In the genomic region with DNA sequence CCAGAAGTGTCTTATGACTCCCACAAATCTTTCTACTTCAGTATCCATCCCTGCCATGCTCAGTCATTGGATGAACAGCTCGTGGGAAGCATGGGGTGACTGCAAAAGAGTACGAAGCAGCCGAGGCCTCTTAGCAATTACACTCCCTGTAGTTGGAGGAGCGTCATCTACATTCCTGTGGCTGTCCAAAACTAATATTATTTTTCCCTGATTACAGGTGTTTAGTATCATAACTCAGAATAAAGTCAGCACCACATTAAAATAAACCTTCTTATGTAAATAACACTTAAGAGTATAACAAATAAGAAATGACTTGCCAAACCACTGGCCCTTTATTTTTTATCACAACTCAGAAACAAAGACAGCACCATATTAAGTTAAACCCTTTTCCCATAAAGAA, we compare ENCODE assay signal across 15 cellular contexts.
DNase-seq lines count a peak whose midpoint lies in the region; ATAC-seq and TF ChIP-seq lines count a peak whose summit lies in the region.
"Had no signal": no experiment of that assay in that cellular context is flagged by ENCODE, and none has a peak within 500 bp of the region (broad histone marks: within the 10 kb centered on the region; RNA-seq: fewer than 3 reads in every experiment).

No MANE protein-coding gene starts in this region.

- no peak overlapping the region for H3K4me3 ChIP-seq in HEK293 (ENCODE audit: low read depth, low read length)
- no peak overlapping the region for H3K4me3 ChIP-seq in astrocyte of the spinal cord (ENCODE audit: low read depth, low read length)

- no peak for ATAC-seq in GM21367 (IDR thresholded peaks at IDR 0.05; ENCODE audit: unreplicated experiment)

- no peaks in the 10 kb centered on the region for H3K9me3 ChIP-seq in HEK293 (ENCODE audit: control insufficient read depth, insufficient read depth, low read depth, low read length)

- TF ChIP-seq CTCF in HEK293 (tag by site-specific recombination; IDR thresholded peaks at IDR 0.05) (no peak), astrocyte of the spinal cord (IDR thresholded peaks at IDR 0.05; ENCODE audit: low read depth, low read length) (no peak), mesothelial cell of epicardium (IDR thresholded peaks at IDR 0.05; ENCODE audit: unreplicated experiment) (no peak), type B pancreatic cell (conservative IDR thresholded peaks at IDR 0.05) (no peak)

- H3K4me1 Mint-ChIP-seq in mesothelial cell of epicardium = peaks cover 7% of the 10 kb centered on the region
- no peaks in the 10 kb centered on the region for H3K4me1 Mint-ChIP-seq in type B pancreatic cell (ENCODE audit: unreplicated experiment)

- no peaks in the 10 kb centered on the region for H3K36me3 ChIP-seq in HEK293 (ENCODE audit: control insufficient read depth in 2 of 2, insufficient read depth in 1 of 2, low read length in 2 of 2)

- POLR2A ChIA-PET in HEK293 (lab: Yijun Ruan, JAX) = no interaction called here

- intact Hi-C loops in head of caudate nucleus (cut with DNase I) = no loop called here

- H3K4me3 Mint-ChIP-seq in mesothelial cell of epicardium (no peak overlapping the region), type B pancreatic cell (no peak overlapping the region)

- H3K4me1 ChIP-seq in HEK293 (ENCODE audit: control insufficient read depth, insufficient read depth, low read length) = no peaks in the 10 kb centered on the region

- H3K27ac ChIP-seq in HEK293 (ENCODE audit: extremely low read depth, low read depth, low read length) = no peak overlapping the region
- H3K27ac ChIP-seq: C4-2B had no signal

- CTCF ChIA-PET in HEK293 (lab: Yijun Ruan, JAX) = no interaction called here

- H3K27ac Mint-ChIP-seq in mesothelial cell of epicardium (peak overlapping the region; percentile 19), type B pancreatic cell (no peak overlapping the region)

- H3K27me3 Mint-ChIP-seq in mesothelial cell of epicardium (ENCODE audit: low read depth) = no peaks in the 10 kb centered on the region
- peaks cover 2% of the 10 kb centered on the region for H3K27me3 Mint-ChIP-seq in type B pancreatic cell

- H3K36me3 Mint-ChIP-seq in mesothelial cell of epicardium = no peaks in the 10 kb centered on the region
- no peaks in the 10 kb centered on the region for H3K36me3 Mint-ChIP-seq in type B pancreatic cell

- in situ Hi-C loops in astrocyte of the spinal cord (cut with HindIII; ENCODE audit: low sequenced_read_pairs) = no loop called here

- H3K9me3 Mint-ChIP-seq in mesothelial cell of epicardium = peaks cover 10% of the 10 kb centered on the region
- peaks cover 6% of the 10 kb centered on the region for H3K9me3 Mint-ChIP-seq in type B pancreatic cell

- DNase-seq in A172 (ENCODE audit: low spot score) (peak; percentile 14), astrocyte of the spinal cord (ENCODE audit: low read depth, low spot score) (peak; percentile 57), mesothelial cell of epicardium (ENCODE audit: low spot score in 2 of 2, unreplicated experiment in 2 of 2) (no peak), type B pancreatic cell (ENCODE audit: extremely low spot score, unreplicated experiment) (no peak), head of caudate nucleus (no peak), SIG-M5 (lab: John Stamatoyannopoulos, UW) (no peak)
- DNase-seq: DMS 273 treated with DMSO at 0.1 percent for 48 hours, GF-D8, Karpas-422, MV-4-11, NCI-H187 treated with DMSO at 0.1 percent for 48 hours, NCI-H748 treated with DMSO at 0.1 percent for 48 hours had no signal

TF ChIP-seq in HEK293, 187 proteins besides CTCF, POLR2A, EP300 and RAD21:
- TF ChIP-seq FEZF1 (tag by site-specific recombination; IDR thresholded peaks at IDR 0.05) (peak; percentile 37; the same call in 1 of the 2 replicates), ZNF157 (tag by site-specific recombination; IDR thresholded peaks at IDR 0.05) (no peak), WT1 (tag by site-specific recombination; IDR thresholded peaks at IDR 0.05) (peak; percentile 38; the same call in 1 of the 2 replicates)
- TF ChIP-seq, protein P1, sequence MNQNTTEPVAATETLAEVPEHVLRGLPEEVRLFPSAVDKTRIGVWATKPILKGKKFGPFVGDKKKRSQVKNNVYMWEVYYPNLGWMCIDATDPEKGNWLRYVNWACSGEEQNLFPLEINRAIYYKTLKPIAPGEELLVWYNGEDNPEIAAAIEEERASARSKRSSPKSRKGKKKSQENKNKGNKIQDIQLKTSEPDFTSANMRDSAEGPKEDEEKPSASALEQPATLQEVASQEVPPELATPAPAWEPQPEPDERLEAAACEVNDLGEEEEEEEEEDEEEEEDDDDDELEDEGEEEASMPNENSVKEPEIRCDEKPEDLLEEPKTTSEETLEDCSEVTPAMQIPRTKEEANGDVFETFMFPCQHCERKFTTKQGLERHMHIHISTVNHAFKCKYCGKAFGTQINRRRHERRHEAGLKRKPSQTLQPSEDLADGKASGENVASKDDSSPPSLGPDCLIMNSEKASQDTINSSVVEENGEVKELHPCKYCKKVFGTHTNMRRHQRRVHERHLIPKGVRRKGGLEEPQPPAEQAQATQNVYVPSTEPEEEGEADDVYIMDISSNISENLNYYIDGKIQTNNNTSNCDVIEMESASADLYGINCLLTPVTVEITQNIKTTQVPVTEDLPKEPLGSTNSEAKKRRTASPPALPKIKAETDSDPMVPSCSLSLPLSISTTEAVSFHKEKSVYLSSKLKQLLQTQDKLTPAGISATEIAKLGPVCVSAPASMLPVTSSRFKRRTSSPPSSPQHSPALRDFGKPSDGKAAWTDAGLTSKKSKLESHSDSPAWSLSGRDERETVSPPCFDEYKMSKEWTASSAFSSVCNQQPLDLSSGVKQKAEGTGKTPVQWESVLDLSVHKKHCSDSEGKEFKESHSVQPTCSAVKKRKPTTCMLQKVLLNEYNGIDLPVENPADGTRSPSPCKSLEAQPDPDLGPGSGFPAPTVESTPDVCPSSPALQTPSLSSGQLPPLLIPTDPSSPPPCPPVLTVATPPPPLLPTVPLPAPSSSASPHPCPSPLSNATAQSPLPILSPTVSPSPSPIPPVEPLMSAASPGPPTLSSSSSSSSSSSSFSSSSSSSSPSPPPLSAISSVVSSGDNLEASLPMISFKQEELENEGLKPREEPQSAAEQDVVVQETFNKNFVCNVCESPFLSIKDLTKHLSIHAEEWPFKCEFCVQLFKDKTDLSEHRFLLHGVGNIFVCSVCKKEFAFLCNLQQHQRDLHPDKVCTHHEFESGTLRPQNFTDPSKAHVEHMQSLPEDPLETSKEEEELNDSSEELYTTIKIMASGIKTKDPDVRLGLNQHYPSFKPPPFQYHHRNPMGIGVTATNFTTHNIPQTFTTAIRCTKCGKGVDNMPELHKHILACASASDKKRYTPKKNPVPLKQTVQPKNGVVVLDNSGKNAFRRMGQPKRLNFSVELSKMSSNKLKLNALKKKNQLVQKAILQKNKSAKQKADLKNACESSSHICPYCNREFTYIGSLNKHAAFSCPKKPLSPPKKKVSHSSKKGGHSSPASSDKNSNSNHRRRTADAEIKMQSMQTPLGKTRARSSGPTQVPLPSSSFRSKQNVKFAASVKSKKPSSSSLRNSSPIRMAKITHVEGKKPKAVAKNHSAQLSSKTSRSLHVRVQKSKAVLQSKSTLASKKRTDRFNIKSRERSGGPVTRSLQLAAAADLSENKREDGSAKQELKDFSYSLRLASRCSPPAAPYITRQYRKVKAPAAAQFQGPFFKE (tag by site-specific recombination; IDR thresholded peaks at IDR 0.05; ENCODE audit: borderline replicate concordance) = no peak

Comparison
In these comparisons a context has a peak if more than half of its experiments do, and no peak if none do; other contexts are left out.
1. DNase-seq: peak in A172 (single experiment) and astrocyte of the spinal cord (single experiment); none in mesothelial cell of epicardium (0 of 2), type B pancreatic cell (single experiment), head of caudate nucleus (0 of 42) and SIG-M5 (single experiment).